ENCODE assay signal across 13 cellular contexts in the genomic region with DNA sequence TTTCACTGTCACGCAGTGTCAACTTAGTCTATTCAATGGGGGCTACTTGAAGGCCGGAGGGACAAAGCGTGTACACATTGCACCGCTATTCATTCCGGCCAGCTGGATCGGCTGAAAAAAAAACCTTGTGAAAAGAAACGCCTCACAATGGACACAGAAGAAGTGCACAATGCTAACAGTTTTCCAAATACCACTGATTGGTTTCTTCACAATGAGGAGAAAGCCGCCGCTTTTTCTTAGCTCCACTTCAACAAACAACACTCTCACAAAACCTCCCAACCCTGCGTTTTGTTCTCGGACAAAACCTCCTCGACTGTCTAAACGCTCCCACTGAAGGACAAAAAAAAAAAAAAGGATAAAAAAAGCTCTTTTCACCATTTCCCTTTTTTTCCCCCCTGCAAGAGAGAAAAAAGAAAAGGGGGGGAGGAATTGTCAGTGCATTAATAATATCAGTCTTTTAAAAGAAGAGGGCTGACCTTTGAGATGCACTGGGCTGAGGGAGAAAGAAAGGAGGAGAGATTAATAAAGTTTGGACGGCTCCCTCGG. TPM values are rescaled to one million over a fixed set of nuclear protein-coding genes. Genes with fewer than 3 reads are reported as not detected.
DNase-seq lines count a peak whose midpoint lies in the region; ATAC-seq and TF ChIP-seq lines count a peak whose summit lies in the region.
"Had no signal": no experiment of that assay in that cellular context is flagged by ENCODE, and none has a peak within 500 bp of the region (broad histone marks: within the 10 kb centered on the region; RNA-seq: fewer than 3 reads in every experiment).

No MANE protein-coding gene starts in this region.

- DNase-seq in C1 segment of cervical spinal cord (lab: John Stamatoyannopoulos, UW), result peak in 9 of 14 donors; percentile 13 to 52 (median 42)
- DNase-seq in caudate nucleus (lab: John Stamatoyannopoulos, UW), result peak in 49 of 61 donors; percentile 8 to 87 (median 55)
- DNase-seq in mesenchymal stem cell, result peak; percentile 15
- DNase-seq in adrenal gland, result no peak
- no peak for DNase-seq in NCI-H1105 treated with DMSO at 0.1 percent for 48 hours (lab: John Stamatoyannopoulos, UW)
- DNase-seq: activated CD8-positive, alpha-beta memory T cell treated with anti-CD3 and anti-CD28 coated beads, Interleukin-2, amount 10 ng/mL, durations not matched to agents 7 days and 5 days; CD4-positive, CD25-positive, alpha-beta regulatory T cell; SW 1271; transverse colon had no signal

- no peaks in the 10 kb centered on the region for H3K79me1 ChIP-seq in mesenchymal stem cell (replicated peaks; ENCODE audit: low read length, poor library complexity, severe bottlenecking)

- no peak for ATAC-seq in GM21576 (IDR thresholded peaks at IDR 0.05; ENCODE audit: unreplicated experiment)
- ATAC-seq in HG03159 (IDR thresholded peaks at IDR 0.05; ENCODE audit: unreplicated experiment), result no peak
- ATAC-seq: activated CD8-positive, alpha-beta memory T cell treated with anti-CD3 and anti-CD28 coated beads, Interleukin-2, amount 10 ng/mL, durations not matched to agents 7 days and 5 days had no signal

- H2BK5ac ChIP-seq in mesenchymal stem cell (ENCODE audit: low read depth, low read length, poor library complexity, severe bottlenecking), result no peak overlapping the region

- H3K4me2 ChIP-seq in mesenchymal stem cell (ENCODE audit: low read length, poor library complexity, severe bottlenecking), result peak overlapping the region; percentile 57
- H3K4me2 ChIP-seq: KMS-11 had no signal

- H3K27ac ChIP-seq in HUES6 (ENCODE audit: low read depth, low read length), result peak overlapping the region; percentile 31; the same call in 1 of the 2 replicates
- H3K27ac ChIP-seq in caudate nucleus (ENCODE audit: low read depth, low read length), result peak overlapping the region; percentile 88
- H3K27ac ChIP-seq in mesenchymal stem cell (ENCODE audit: low read length, poor library complexity, severe bottlenecking), result no peak overlapping the region
- H3K27ac ChIP-seq in adrenal gland, result no peak overlapping the region
- H3K27ac ChIP-seq: KMS-11, transverse colon had no signal

- no peak overlapping the region for H3K23ac ChIP-seq in mesenchymal stem cell (ENCODE audit: low read length in 2 of 2)

- no peak for TF ChIP-seq POLR2A in adrenal gland (IDR thresholded peaks at IDR 0.05)

- no peak overlapping the region for H2BK15ac ChIP-seq in mesenchymal stem cell (ENCODE audit: low read depth, poor library complexity, severe bottlenecking)

- H2BK12ac ChIP-seq in mesenchymal stem cell (ENCODE audit: low read length in 2 of 2), result no peak overlapping the region

- H3K14ac ChIP-seq in mesenchymal stem cell (ENCODE audit: low read length in 2 of 2), result no peak overlapping the region

- H3K9me3 ChIP-seq in HUES6 (ENCODE audit: control insufficient read depth, insufficient read depth, low read depth, low read length) (no peaks in the 10 kb centered on the region; the same call in 1 of the 2 replicates), mesenchymal stem cell (ENCODE audit: control insufficient read depth, low read length) (no peaks in the 10 kb centered on the region), adrenal gland (replicated peaks in 1 of 3) (no peaks in the 10 kb centered on the region)
- H3K9me3 ChIP-seq: transverse colon had no signal

- H3K4ac ChIP-seq in mesenchymal stem cell (ENCODE audit: low read depth in 1 of 2, low read length in 2 of 2), result no peak overlapping the region

- no peak overlapping the region for H3K18ac ChIP-seq in mesenchymal stem cell (ENCODE audit: low read depth in 1 of 2, low read length in 2 of 2)

- H3K9ac ChIP-seq in HUES6 (ENCODE audit: low read length), result peak overlapping the region; percentile 57
- no peak overlapping the region for H3K9ac ChIP-seq in mesenchymal stem cell (ENCODE audit: low read length)
- H3K9ac ChIP-seq: KMS-11 had no signal

- intact Hi-C loops in adrenal gland (cut with DNase I), result no loop called here

- H3K4me1 ChIP-seq in HUES6 (ENCODE audit: control insufficient read depth, insufficient read depth, low read length) (peaks cover 38% of the 10 kb centered on the region), mesenchymal stem cell (ENCODE audit: control insufficient read depth, insufficient read depth, low read depth, low read length) (peaks cover 29% of the 10 kb centered on the region), adrenal gland (replicated peaks in 1 of 2) (peaks cover 0 to 9% of the 10 kb centered on the region in 2 donors)

- no peak overlapping the region for H2BK120ac ChIP-seq in mesenchymal stem cell (ENCODE audit: low read depth, low read length)

- no peak for TF ChIP-seq CTCF in adrenal gland (IDR thresholded peaks at IDR 0.05)

- H3K4me3 ChIP-seq in HUES6 (ENCODE audit: low read depth, low read length) (peak overlapping the region; percentile 71), mesenchymal stem cell (ENCODE audit: insufficient read depth in 1 of 2, low read depth in 1 of 2, low read length in 2 of 2) (peak overlapping the region in 1 of 2 experiments; percentile 47), adrenal gland (no peak overlapping the region)
- H3K4me3 ChIP-seq: transverse colon had no signal

- no peak overlapping the region for H4K8ac ChIP-seq in mesenchymal stem cell (ENCODE audit: low read length)

- no peak overlapping the region for H2AK5ac ChIP-seq in mesenchymal stem cell (ENCODE audit: low read length, severe bottlenecking)

- 9% methylated on average over 11 of the region's 15 CpGs for WGBS in mesenchymal stem cell
- WGBS in adrenal gland, 4 donors, result 12 to 22% (median 13%) methylated on average over 15 of the region's 15 CpGs

- H3K36me3 ChIP-seq in HUES6 (ENCODE audit: control insufficient read depth, insufficient read depth, low read length) (no peaks in the 10 kb centered on the region), mesenchymal stem cell (ENCODE audit: control insufficient read depth in 1 of 2, insufficient read depth in 2 of 2, low read depth in 1 of 2, low read length in 2 of 2) (no peaks in the 10 kb centered on the region), adrenal gland (replicated peaks in 1 of 2) (no peaks in the 10 kb centered on the region)
- H3K36me3 ChIP-seq: transverse colon had no signal

- no peak overlapping the region for H2AFZ ChIP-seq in mesenchymal stem cell (ENCODE audit: low read depth, low read length)

- H3K27me3 ChIP-seq in HUES6 (ENCODE audit: control insufficient read depth, insufficient read depth, low read length) (peaks cover 98% of the 10 kb centered on the region), mesenchymal stem cell (ENCODE audit: control insufficient read depth in 1 of 2, insufficient read depth in 1 of 2, low read length in 2 of 2) (peaks cover 94% of the 10 kb centered on the region in 2 experiments), adrenal gland (peaks cover 97% of the 10 kb centered on the region)

- no peak overlapping the region for H4K91ac ChIP-seq in mesenchymal stem cell (ENCODE audit: low read length)

RNA-seq across cellular contexts. Expression of gene SOX21, which starts 5.4 kb away (rescaled TPM):
- not detected for polyA plus RNA-seq in mesenchymal stem cell (2013, experiment 1 of 2)
- polyA plus RNA-seq in mesenchymal stem cell (2013, experiment 2 of 2), result not detected
- not detected for total RNA-seq in adrenal gland
- not detected for polyA plus RNA-seq in adrenal gland
- total RNA-seq: activated CD8-positive, alpha-beta memory T cell treated with anti-CD3 and anti-CD28 coated beads, Interleukin-2, amount 10 ng/mL, durations not matched to agents 7 days and 5 days; CD4-positive, CD25-positive, alpha-beta regulatory T cell; transverse colon had no signal
- polyA plus RNA-seq: CD4-positive, CD25-positive, alpha-beta regulatory T cell had no signal

Comparison
In these comparisons a context has a peak if more than half of its experiments do, and no peak if none do; other contexts are left out.
1. DNase-seq: peak in C1 segment of cervical spinal cord (9 of 14), caudate nucleus (49 of 61) and mesenchymal stem cell (single experiment); none in adrenal gland (0 of 7) and NCI-H1105 treated with DMSO at 0.1 percent for 48 hours (single experiment).
2. H3K27ac ChIP-seq: peak in HUES6 (single experiment) and caudate nucleus (single experiment); none in mesenchymal stem cell (single experiment) and adrenal gland (0 of 5).